In the genomic region with DNA sequence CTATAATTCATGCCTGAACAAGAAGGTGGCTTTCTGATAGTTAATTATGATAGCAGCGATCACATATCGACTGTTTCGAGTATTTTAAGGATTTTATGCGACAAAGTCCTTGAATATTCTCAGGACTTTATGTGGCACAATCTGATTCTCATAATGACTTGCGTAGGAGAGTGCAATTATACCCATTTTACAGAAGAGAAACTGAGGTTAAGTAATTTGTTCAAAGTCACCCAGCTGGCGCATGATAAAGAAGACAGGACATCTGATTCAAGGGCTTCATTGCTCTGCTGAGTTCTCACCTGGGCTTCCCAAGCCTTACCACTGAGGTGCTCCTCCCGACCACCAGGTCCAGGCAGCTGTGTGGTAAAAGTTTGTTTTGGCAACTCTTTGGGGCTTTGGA, we compare ENCODE assay signal across 35 cellular contexts. TPM values are rescaled to one million over a fixed set of nuclear protein-coding genes. Genes with fewer than 3 reads are reported as not detected.
"Had no signal": no experiment of that assay in that cellular context is flagged by ENCODE, and none has a peak within 500 bp of the region (broad histone marks: within the 10 kb centered on the region; RNA-seq: fewer than 3 reads in every experiment).

No MANE protein-coding gene starts in this region.

- H3K4me1 Mint-ChIP-seq: activated CD4-positive, alpha-beta T cell treated with anti-CD3 and anti-CD28 coated beads, Interleukin-2, amount 10 ng/mL, durations not matched to agents 24 days and 14 days; activated naive CD8-positive, alpha-beta T cell treated with anti-CD3 and anti-CD28 coated beads for 36 hours had no signal

- H3K4me1 ChIP-seq: SJCRH30 had no signal

- H3K27ac ChIP-seq: ascending aorta, cardiac muscle cell, SJCRH30, SK-N-MC had no signal

- H3K9me3 Mint-ChIP-seq: activated CD4-positive, alpha-beta T cell treated with anti-CD3 and anti-CD28 coated beads, Interleukin-2, amount 10 ng/mL, durations not matched to agents 24 days and 14 days; activated CD8-positive, alpha-beta T cell treated with anti-CD3 and anti-CD28 coated beads for 36 hours; activated naive CD8-positive, alpha-beta T cell treated with anti-CD3 and anti-CD28 coated beads for 36 hours; activated T-cell treated with anti-CD3 and anti-CD28 coated beads, Interleukin-2, amount 50 U/mL, for 72 hours; activated T-helper 17 cell treated with anti-CD3 and anti-CD28 coated beads, Interleukin-2, amount 50 U/mL, for 72 hours; central memory CD8-positive, alpha-beta T cell; T-helper 2 cell treated with Interferon-gamma antibody and Interleukin-4, amounts not matched to agents 5 μg/mL and 100 μg/mL, for 36 hours had no signal

- H3K4me3 ChIP-seq: cardiac muscle cell, SJCRH30, SK-N-MC had no signal

- H3K27ac Mint-ChIP-seq: activated CD4-positive, alpha-beta T cell treated with anti-CD3 and anti-CD28 coated beads, Interleukin-2, amount 10 ng/mL, durations not matched to agents 24 days and 14 days; activated CD8-positive, alpha-beta T cell treated with anti-CD3 and anti-CD28 coated beads for 36 hours; activated naive CD8-positive, alpha-beta T cell treated with anti-CD3 and anti-CD28 coated beads for 36 hours; activated T-cell treated with anti-CD3 and anti-CD28 coated beads, Interleukin-2, amount 50 U/mL, for 72 hours; activated T-helper 17 cell treated with anti-CD3 and anti-CD28 coated beads, Interleukin-2, amount 50 U/mL, for 72 hours; T-helper 2 cell treated with Interferon-gamma antibody and Interleukin-4, amounts not matched to agents 5 μg/mL and 100 μg/mL, for 36 hours had no signal

- H3K36me3 ChIP-seq: ascending aorta, cardiac muscle cell, Peyer's patch, SJCRH30 had no signal

- H3K27me3 ChIP-seq: ascending aorta, cardiac muscle cell, Peyer's patch, SJCRH30 had no signal

- H3K9me3 ChIP-seq: ascending aorta, Peyer's patch, SJCRH30 had no signal

- DNase-seq: activated CD4-positive, alpha-beta T cell treated with anti-CD3 and anti-CD28 coated beads, Interleukin-2, amount 10 ng/mL, durations not matched to agents 24 days and 14 days; activated CD4-positive, alpha-beta T cell treated with anti-CD3 and anti-CD28 coated beads, Interleukin-2, amount 50 U/mL, for 4 hours; activated CD8-positive, alpha-beta T cell treated with anti-CD3 and anti-CD28 coated beads for 36 hours; activated effector memory CD4-positive, alpha-beta T cell treated with anti-CD3 and anti-CD28 coated beads, Interleukin-2, amount 50 U/mL, for 16 hours; activated naive CD4-positive, alpha-beta T cell; activated naive CD4-positive, alpha-beta T cell treated with anti-CD3 and anti-CD28 coated beads, Interleukin-2, amount 50 U/mL, for 16 hours; activated naive CD8-positive, alpha-beta T cell treated with anti-CD3 and anti-CD28 coated beads for 36 hours; activated T-cell treated with anti-CD3 and anti-CD28 coated beads, Interleukin-2, amount 50 U/mL, for 1 hour; activated T-cell treated with anti-CD3 and anti-CD28 coated beads, Interleukin-2, amount 50 U/mL, for 72 hours; amniotic stem cell; Kasumi-1; MM.1S; MV-4-11; NCI-H1092; NCI-H1436 treated with DMSO at 0.1 percent for 48 hours; NCI-H1694 treated with DMSO at 0.1 percent for 48 hours; NCI-H2029; NCI-H345; NCI-H526; NCI-H748 treated with DMSO at 0.1 percent for 48 hours; NK-92 treated with Interleukin-12 subunit alpha and Interleukin-12 subunit beta, amount 100 ng/mL, for 24 hours; PC-3; Peyer's patch; Right ventricle myocardium superior; RPMI8226; SJCRH30 had no signal

- ATAC-seq: activated CD8-positive, alpha-beta T cell treated with anti-CD3 and anti-CD28 coated beads for 36 hours; activated T-cell treated with anti-CD3 and anti-CD28 coated beads, Interleukin-2, amount 50 U/mL, for 72 hours; activated T-helper 17 cell treated with anti-CD3 and anti-CD28 coated beads, Interleukin-2, amount 50 U/mL, for 72 hours; PC-3 had no signal

- H3K4me3 Mint-ChIP-seq: activated CD4-positive, alpha-beta T cell treated with anti-CD3 and anti-CD28 coated beads, Interleukin-2, amount 10 ng/mL, durations not matched to agents 24 days and 14 days; activated CD8-positive, alpha-beta T cell treated with anti-CD3 and anti-CD28 coated beads for 36 hours; activated naive CD8-positive, alpha-beta T cell treated with anti-CD3 and anti-CD28 coated beads for 36 hours; activated T-helper 17 cell treated with anti-CD3 and anti-CD28 coated beads, Interleukin-2, amount 50 U/mL, for 72 hours; central memory CD8-positive, alpha-beta T cell; T-helper 2 cell treated with Interferon-gamma antibody and Interleukin-4, amounts not matched to agents 5 μg/mL and 100 μg/mL, for 36 hours had no signal

- H3K36me3 Mint-ChIP-seq: activated naive CD8-positive, alpha-beta T cell treated with anti-CD3 and anti-CD28 coated beads for 36 hours had no signal

RNA-seq across cellular contexts. Expression of a gene that starts 1.8 kb away (rescaled TPM):
- total RNA-seq: activated CD4-positive, alpha-beta T cell treated with anti-CD3 and anti-CD28 coated beads, Interleukin-2, amount 10 ng/mL, durations not matched to agents 24 days and 14 days; activated CD8-positive, alpha-beta memory T cell treated with anti-CD3 and anti-CD28 coated beads for 36 hours; activated CD8-positive, alpha-beta T cell treated with anti-CD3 and anti-CD28 coated beads for 36 hours; activated naive CD8-positive, alpha-beta T cell treated with anti-CD3 and anti-CD28 coated beads for 36 hours; activated T-cell treated with anti-CD3 and anti-CD28 coated beads, Interleukin-2, amount 50 U/mL, for 72 hours; activated T-helper 17 cell treated with anti-CD3 and anti-CD28 coated beads, Interleukin-2, amount 50 U/mL, for 72 hours; ascending aorta; cardiac muscle cell; NCI-H460; PC-3; Peyer's patch; Right ventricle myocardium superior; SJCRH30; T-helper 1 cell treated with Interleukin-12 subunit alpha and Interleukin-12 subunit beta and Interleukin-4 antibody, amounts not matched to agents 30 ng/mL and 1 ng/mL, for 36 hours had no signal
- polyA plus RNA-seq: cardiac muscle cell had no signal

RNA-seq across cellular contexts. Expression of a gene that starts 5.5 kb away (rescaled TPM):
- total RNA-seq: activated CD4-positive, alpha-beta T cell treated with anti-CD3 and anti-CD28 coated beads, Interleukin-2, amount 10 ng/mL, durations not matched to agents 24 days and 14 days; activated CD8-positive, alpha-beta memory T cell treated with anti-CD3 and anti-CD28 coated beads for 36 hours; activated CD8-positive, alpha-beta T cell treated with anti-CD3 and anti-CD28 coated beads for 36 hours; activated naive CD8-positive, alpha-beta T cell treated with anti-CD3 and anti-CD28 coated beads for 36 hours; activated T-cell treated with anti-CD3 and anti-CD28 coated beads, Interleukin-2, amount 50 U/mL, for 72 hours; activated T-helper 17 cell treated with anti-CD3 and anti-CD28 coated beads, Interleukin-2, amount 50 U/mL, for 72 hours; ascending aorta; cardiac muscle cell; NCI-H460; PC-3; Peyer's patch; Right ventricle myocardium superior; SJCRH30; T-helper 1 cell treated with Interleukin-12 subunit alpha and Interleukin-12 subunit beta and Interleukin-4 antibody, amounts not matched to agents 30 ng/mL and 1 ng/mL, for 36 hours had no signal
- polyA plus RNA-seq: cardiac muscle cell had no signal

RNA-seq across cellular contexts. Expression of a gene that starts 50.5 kb away (rescaled TPM):
- total RNA-seq: activated CD4-positive, alpha-beta T cell treated with anti-CD3 and anti-CD28 coated beads, Interleukin-2, amount 10 ng/mL, durations not matched to agents 24 days and 14 days; activated CD8-positive, alpha-beta memory T cell treated with anti-CD3 and anti-CD28 coated beads for 36 hours; activated CD8-positive, alpha-beta T cell treated with anti-CD3 and anti-CD28 coated beads for 36 hours; activated naive CD8-positive, alpha-beta T cell treated with anti-CD3 and anti-CD28 coated beads for 36 hours; activated T-cell treated with anti-CD3 and anti-CD28 coated beads, Interleukin-2, amount 50 U/mL, for 72 hours; activated T-helper 17 cell treated with anti-CD3 and anti-CD28 coated beads, Interleukin-2, amount 50 U/mL, for 72 hours; ascending aorta; cardiac muscle cell; NCI-H460; PC-3; Peyer's patch; Right ventricle myocardium superior; SJCRH30; T-helper 1 cell treated with Interleukin-12 subunit alpha and Interleukin-12 subunit beta and Interleukin-4 antibody, amounts not matched to agents 30 ng/mL and 1 ng/mL, for 36 hours had no signal
- polyA plus RNA-seq: cardiac muscle cell had no signal
